ENCODE assay signal across 5 cellular contexts in genomic region chr2:142483653-142484052, GRCh38.
"Had no signal": no experiment of that assay in that cellular context is flagged by ENCODE, and none has a peak within 500 bp of the region (broad histone marks: within the 10 kb centered on the region; RNA-seq: fewer than 3 reads in every experiment).

No MANE protein-coding gene starts in this region.

- ATAC-seq: K562 had no signal

- FAIRE-seq: HTR-8/SVneo, K562 had no signal

- DNase-seq: IMR-90, KBM-7 had no signal

- H3K27ac ChIP-seq: HL-60 had no signal

- H3K4me3 ChIP-seq: K562 had no signal
